In genomic region chr6:80094017-80094416, GRCh38 we compare ENCODE assay signal across 9 cellular contexts. TPM values are rescaled to one million over a fixed set of nuclear protein-coding genes. Genes with fewer than 3 reads are reported as not detected.
A peak's percentile ranks its signal among the peaks of the same experiment; 100 is the strongest.
DNase-seq lines count a peak whose midpoint lies in the region; ATAC-seq, FAIRE-seq and TF ChIP-seq lines count a peak whose summit lies in the region.
"Had no signal": no experiment of that assay in that cellular context is flagged by ENCODE, and none has a peak within 500 bp of the region (broad histone marks: within the 10 kb centered on the region; RNA-seq: fewer than 3 reads in every experiment).

No MANE protein-coding gene starts in this region.

- H3K36me3 Mint-ChIP-seq in activated naive CD4-positive, alpha-beta T cell treated with anti-CD3 and anti-CD28 coated beads, Interleukin-2, amount 10 ng/mL, durations not matched to agents 7 days and 5 days: peaks cover 2% of the 10 kb centered on the region

- H3K9me3 Mint-ChIP-seq in activated naive CD4-positive, alpha-beta T cell treated with anti-CD3 and anti-CD28 coated beads, Interleukin-2, amount 10 ng/mL, durations not matched to agents 7 days and 5 days: peaks cover 2% of the 10 kb centered on the region

- peaks cover 6% of the 10 kb centered on the region for H3K27me3 Mint-ChIP-seq in activated naive CD4-positive, alpha-beta T cell treated with anti-CD3 and anti-CD28 coated beads, Interleukin-2, amount 10 ng/mL, durations not matched to agents 7 days and 5 days

- H3K4me3 Mint-ChIP-seq in activated naive CD4-positive, alpha-beta T cell treated with anti-CD3 and anti-CD28 coated beads, Interleukin-2, amount 10 ng/mL, durations not matched to agents 7 days and 5 days: no peak overlapping the region

- no peak overlapping the region for H3K27ac ChIP-seq in kidney (ENCODE audit: low read depth in 2 of 2, low read length in 2 of 2)
- H3K27ac ChIP-seq: epithelial cell of prostate had no signal

- no peak overlapping the region for H3K27ac Mint-ChIP-seq in activated naive CD4-positive, alpha-beta T cell treated with anti-CD3 and anti-CD28 coated beads, Interleukin-2, amount 10 ng/mL, durations not matched to agents 7 days and 5 days

- intact Hi-C loops in kidney (cut with DNase I): no loop called here

- no peaks in the 10 kb centered on the region for H3K36me3 ChIP-seq in kidney (ENCODE audit: control insufficient read depth in 1 of 2, insufficient read depth in 2 of 2, low read length in 2 of 2)

- in situ Hi-C loops in ACHN (cut with HindIII; ENCODE audit: low pct_ligation_motif_present, low pct_unique_long_range_greater_than_20kb, low sequenced_read_pairs): no loop called here

- no peaks in the 10 kb centered on the region for H3K4me1 ChIP-seq in kidney (ENCODE audit: control insufficient read depth in 1 of 2, insufficient read depth in 1 of 2, low read depth in 1 of 2, low read length in 2 of 2)

- FAIRE-seq in kidney (lab: Jason Lieb, UNC): peak; percentile 97

- no peaks in the 10 kb centered on the region for H3K9me3 ChIP-seq in kidney (ENCODE audit: control insufficient read depth in 1 of 2, low read length in 2 of 2)

- no peak overlapping the region for H3K4me3 ChIP-seq in kidney (ENCODE audit: low read length in 2 of 2)

- no peak for ATAC-seq in GM18870 (IDR thresholded peaks at IDR 0.05; ENCODE audit: unreplicated experiment)

- TF ChIP-seq EP300 in Ishikawa (IDR thresholded peaks at IDR 0.05; ENCODE audit: borderline replicate concordance): no peak

- H3K9ac ChIP-seq in kidney (ENCODE audit: low read length in 2 of 2): no peak overlapping the region

- TF ChIP-seq RAD21 in Ishikawa (IDR thresholded peaks at IDR 0.05; ENCODE audit: low read depth): peak; percentile 66

- DNase-seq in ACHN: peak; percentile 19
- no peak for DNase-seq in GM10266 (ENCODE audit: extremely low spot score)
- peak; percentile 25 for DNase-seq in activated naive CD4-positive, alpha-beta T cell treated with anti-CD3 and anti-CD28 coated beads, Interleukin-2, amount 10 ng/mL, durations not matched to agents 7 days and 5 days
- DNase-seq in kidney: no peak
- no peak for DNase-seq in H4 (ENCODE audit: low spot score)
- DNase-seq in NCI-H446 treated with DMSO at 0.1 percent for 48 hours (lab: John Stamatoyannopoulos, UW): no peak

- CTCF ChIA-PET in activated naive CD4-positive, alpha-beta T cell treated with anti-CD3 and anti-CD28 coated beads, Interleukin-2, amount 10 ng/mL, durations not matched to agents 7 days and 5 days (lab: Charles Lee): interaction anchor here (0.7 to 3.9 kb wide), 7 partner anchors 9 to 316 kb away, joined by 3 to 45 read pairs (median 4); no protein-coding TSS in a partner anchor

- TF ChIP-seq CTCF in GM10266 (IDR thresholded peaks at IDR 0.05; ENCODE audit: control insufficient read depth, insufficient read depth, low read depth, missing control alignments) (peak; percentile 43), kidney (IDR thresholded peaks at IDR 0.05; ENCODE audit: borderline replicate concordance, extremely low read depth, insufficient read depth) (peak; percentile 45)

- H3K4me1 Mint-ChIP-seq in activated naive CD4-positive, alpha-beta T cell treated with anti-CD3 and anti-CD28 coated beads, Interleukin-2, amount 10 ng/mL, durations not matched to agents 7 days and 5 days: peaks cover 8% of the 10 kb centered on the region

TF ChIP-seq in Ishikawa, 13 proteins besides CTCF, POLR2A, EP300 and RAD21:
- TF ChIP-seq EGR1 (IDR thresholded peaks at IDR 0.05) (no peak), TAF1 (IDR thresholded peaks at IDR 0.05; ENCODE audit: low read depth) (no peak), ZBTB7A (IDR thresholded peaks at IDR 0.05; ENCODE audit: low read depth) (no peak), USF1 (IDR thresholded peaks at IDR 0.05) (no peak), NFIC (IDR thresholded peaks at IDR 0.05) (no peak), CEBPB (IDR thresholded peaks at IDR 0.05) (no peak), YY1 (IDR thresholded peaks at IDR 0.05; ENCODE audit: low read depth) (no peak), TEAD4 (IDR thresholded peaks at IDR 0.05) (no peak), MAX (IDR thresholded peaks at IDR 0.05) (no peak), CREB1 (IDR thresholded peaks at IDR 0.05; ENCODE audit: low read depth) (no peak), FOXM1 (IDR thresholded peaks at IDR 0.05; ENCODE audit: borderline replicate concordance, low read depth) (no peak), TCF12 (IDR thresholded peaks at IDR 0.05; ENCODE audit: low read depth) (no peak), REST (IDR thresholded peaks at IDR 0.05; ENCODE audit: low read depth) (no peak)

RNA-seq across cellular contexts. Expression of gene BCKDHB, which starts 12.5 kb away (rescaled TPM):
- 22.8 TPM for total RNA-seq in kidney
- 21.0 TPM for polyA plus RNA-seq in kidney (ENCODE audit: insufficient read depth, low read depth, low replicate concordance)
- total RNA-seq in H4 (2014; rRNA removed; shearing (Covaris generic)): 3.8 and 8.5 TPM in 2 replicates

Comparison
In these comparisons a context has a peak if more than half of its experiments do, and no peak if none do; other contexts are left out.
1. DNase-seq: peak in ACHN (single experiment) and activated naive CD4-positive, alpha-beta T cell treated with anti-CD3 and anti-CD28 coated beads, Interleukin-2, amount 10 ng/mL, durations not matched to agents 7 days and 5 days (single experiment); none in GM10266 (single experiment), kidney (single experiment), H4 (single experiment) and NCI-H446 treated with DMSO at 0.1 percent for 48 hours (single experiment).